8 cellular contexts compared by ENCODE assay signal in the genomic region with DNA sequence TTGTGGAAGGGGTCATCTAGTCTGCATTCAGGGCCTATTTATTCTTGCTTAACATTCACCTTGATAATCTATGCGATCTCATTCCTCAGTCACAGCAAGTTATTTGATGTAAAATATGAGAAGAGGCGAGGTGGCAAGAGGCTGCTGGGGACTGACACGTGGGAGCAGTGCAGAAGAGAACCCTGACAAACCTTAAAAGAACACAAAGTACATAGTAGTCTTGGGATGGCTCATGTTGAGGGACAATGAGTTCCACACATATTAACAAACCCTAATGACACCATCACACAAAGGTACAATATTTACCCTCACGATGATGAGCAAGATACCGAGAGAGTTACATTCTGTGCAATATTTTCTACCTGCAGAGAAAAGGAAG. TPM values are rescaled to one million over a fixed set of nuclear protein-coding genes. Genes with fewer than 3 reads are reported as not detected.
DNase-seq lines count a peak whose midpoint lies in the region; ATAC-seq and TF ChIP-seq lines count a peak whose summit lies in the region.

No MANE protein-coding gene starts in this region.

- H3K27ac ChIP-seq in CD4-positive, CD25-positive, alpha-beta regulatory T cell (ENCODE audit: insufficient read depth, low read length, poor library complexity, severe bottlenecking) = peak overlapping the region; percentile 88
- peak overlapping the region; percentile 94 for H3K27ac ChIP-seq in Karpas-422 (ENCODE audit: low read length)
- H3K27ac ChIP-seq in caudate nucleus (ENCODE audit: low read depth, low read length) = peak overlapping the region; percentile 78
- peak overlapping the region; percentile 80 for H3K27ac ChIP-seq in neutrophil

- H3K27ac Mint-ChIP-seq in CD4-positive, CD25-positive, alpha-beta regulatory T cell = peak overlapping the region; percentile 93 to 98 (median 98)

- H3K79me2 ChIP-seq in Karpas-422 (ENCODE audit: low read length) = peaks cover 85% of the 10 kb centered on the region

- H3K36me3 Mint-ChIP-seq in CD4-positive, CD25-positive, alpha-beta regulatory T cell = no peaks in the 10 kb centered on the region

- peaks cover 36% of the 10 kb centered on the region for H3K4me1 ChIP-seq in CD4-positive, CD25-positive, alpha-beta regulatory T cell (ENCODE audit: control insufficient read depth, insufficient read depth, low read length, poor library complexity, severe bottlenecking)
- H3K4me1 ChIP-seq in Karpas-422 (ENCODE audit: low read length) (peaks cover 76% of the 10 kb centered on the region), neutrophil (ENCODE audit: control insufficient read depth in 1 of 2, insufficient read depth in 1 of 2, low read depth in 1 of 2, low read length in 1 of 2) (peaks cover 92 to 97% of the 10 kb centered on the region in 2 experiments)

- peaks cover 0 to 2% (median 0%) of the 10 kb centered on the region in 7 donors for H3K9me3 Mint-ChIP-seq in CD4-positive, CD25-positive, alpha-beta regulatory T cell

- peak overlapping the region; percentile 56 for H3K9ac ChIP-seq in Karpas-422 (ENCODE audit: low read length)

- ATAC-seq in CD4-positive, CD25-positive, alpha-beta regulatory T cell (ENCODE audit: low read depth in 2 of 2) = peak in 1 of 2 donors; percentile 7
- ATAC-seq in GM19455 (IDR thresholded peaks at IDR 0.05; ENCODE audit: unreplicated experiment) = no peak

- H3K9me3 ChIP-seq in CD4-positive, CD25-positive, alpha-beta regulatory T cell (ENCODE audit: control insufficient read depth in 2 of 2, low read length in 2 of 2) = no peaks in the 10 kb centered on the region
- H3K9me3 ChIP-seq in Karpas-422 (ENCODE audit: low read length) (no peaks in the 10 kb centered on the region), neutrophil (no peaks in the 10 kb centered on the region)

- TF ChIP-seq CTCF in neutrophil (IDR thresholded peaks at IDR 0.05) = no peak

- no peaks in the 10 kb centered on the region for H4K20me1 ChIP-seq in Karpas-422 (ENCODE audit: insufficient read depth, low read depth, low read length)

- peak overlapping the region; percentile 79 to 89 (median 88) for H3K4me3 Mint-ChIP-seq in CD4-positive, CD25-positive, alpha-beta regulatory T cell

- no peaks in the 10 kb centered on the region for H3K36me3 ChIP-seq in CD4-positive, CD25-positive, alpha-beta regulatory T cell (ENCODE audit: control insufficient read depth, insufficient read depth, low read length)
- H3K36me3 ChIP-seq in Karpas-422 (ENCODE audit: insufficient read depth, low read length) (no peaks in the 10 kb centered on the region), neutrophil (no peaks in the 10 kb centered on the region)

- no peaks in the 10 kb centered on the region for H3K27me3 Mint-ChIP-seq in CD4-positive, CD25-positive, alpha-beta regulatory T cell

- no peak for DNase-seq in CD4-positive, CD25-positive, alpha-beta regulatory T cell
- DNase-seq in Karpas-422 (peak; percentile 65), caudate nucleus (lab: John Stamatoyannopoulos, UW) (peak in 8 of 61 donors; percentile 4 to 55 (median 36)), UCSD-AML1 (lab: John Stamatoyannopoulos, UW; ENCODE audit: unreplicated experiment) (no peak), RPMI8226 (no peak), NCI-H187 treated with DMSO at 0.1 percent for 48 hours (lab: John Stamatoyannopoulos, UW) (no peak)

- H3K9me2 ChIP-seq in Karpas-422 (replicated peaks; ENCODE audit: insufficient read depth, low read length) = no peaks in the 10 kb centered on the region

- peak overlapping the region; percentile 70 for H3K4me2 ChIP-seq in Karpas-422 (ENCODE audit: low read depth, low read length, poor library complexity, severe bottlenecking)

- H3K4me1 Mint-ChIP-seq in CD4-positive, CD25-positive, alpha-beta regulatory T cell = peaks cover 28 to 61% (median 42%) of the 10 kb centered on the region in 4 donors

- no peaks in the 10 kb centered on the region for H3K27me3 ChIP-seq in CD4-positive, CD25-positive, alpha-beta regulatory T cell (ENCODE audit: control insufficient read depth, insufficient read depth, low read length)
- H3K27me3 ChIP-seq in Karpas-422 (ENCODE audit: low read length) (no peaks in the 10 kb centered on the region), neutrophil (no peaks in the 10 kb centered on the region)

- peak overlapping the region; percentile 88 for H3K4me3 ChIP-seq in CD4-positive, CD25-positive, alpha-beta regulatory T cell (ENCODE audit: low read depth, low read length)
- H3K4me3 ChIP-seq in Karpas-422 (ENCODE audit: low read length) (peak overlapping the region; percentile 41), neutrophil (ENCODE audit: low read depth in 1 of 2, low read length in 1 of 2) (no peak overlapping the region)

- no peak overlapping the region for H2AFZ ChIP-seq in Karpas-422 (ENCODE audit: low read length)

RNA-seq across cellular contexts. Expression of gene MAML3, which starts 57.5 kb away (rescaled TPM):
- total RNA-seq in CD4-positive, CD25-positive, alpha-beta regulatory T cell = 1.1 TPM
- under 1 TPM in 3 of 4 donors, not detected in 1; 0.11 to 0.20 (median 0.13) TPM for polyA plus RNA-seq in CD4-positive, CD25-positive, alpha-beta regulatory T cell
- 20.0 and 20.8 TPM in 2 replicates for total RNA-seq in Karpas-422 (2014; rRNA removed; shearing (Covaris generic); ENCODE audit: low replicate concordance)

Comparison
In these comparisons a context has a peak if more than half of its experiments do, and no peak if none do; other contexts are left out.
1. H3K4me3 ChIP-seq: peak in CD4-positive, CD25-positive, alpha-beta regulatory T cell (single experiment) and Karpas-422 (single experiment); none in neutrophil (0 of 2).
2. RNA of gene MAML3, which starts 57.5 kb away (total RNA-seq): 20.0 to 20.8 TPM in Karpas-422; 1.1 TPM in CD4-positive, CD25-positive, alpha-beta regulatory T cell (single experiment); every median in the first group is over 10 times any median in the second.
3. Peak in every context shown above with its lines, with median percentiles within 50 percentile points of each other: H3K27ac ChIP-seq.